9 cellular contexts compared by ENCODE assay signal in genomic region chr21:37087188-37087587, GRCh38. TPM values are rescaled to one million over a fixed set of nuclear protein-coding genes. Genes with fewer than 3 reads are reported as not detected.
DNase-seq lines count a peak whose midpoint lies in the region; ATAC-seq and TF ChIP-seq lines count a peak whose summit lies in the region.
"Had no signal": no experiment of that assay in that cellular context is flagged by ENCODE, and none has a peak within 500 bp of the region (broad histone marks: within the 10 kb centered on the region; RNA-seq: fewer than 3 reads in every experiment).

No MANE protein-coding gene starts in this region.

- POLR2A ChIA-PET in HEK293T (lab: Yijun Ruan, JAX): no interaction called here

- H3K4me3 ChIP-seq in WERI-Rb-1 (ENCODE audit: low read depth, low read length): no peak overlapping the region
- no peak overlapping the region for H3K4me3 ChIP-seq in aorta (ENCODE audit: low read length in 2 of 2)
- H3K4me3 ChIP-seq: PC-9 had no signal

- TF ChIP-seq CTCF in WERI-Rb-1 (IDR thresholded peaks at IDR 0.05; ENCODE audit: low read depth, low read length) (peak; percentile 73), mesothelial cell of epicardium (IDR thresholded peaks at IDR 0.05; ENCODE audit: unreplicated experiment) (no peak)

- 32 to 39% methylated on average over 5 of the region's 5 CpGs for WGBS in aorta, 2 donors

- peaks cover 19% of the 10 kb centered on the region for H3K36me3 Mint-ChIP-seq in mesothelial cell of epicardium

- H3K4me3 Mint-ChIP-seq in mesothelial cell of epicardium: no peak overlapping the region

- DNase-seq in AG08396 (ENCODE audit: low spot score): peak; percentile 15
- peak; percentile 34 for DNase-seq in HEK293T (ENCODE audit: extremely low spot score)
- peak; percentile 55 for DNase-seq in WERI-Rb-1
- DNase-seq in iris pigment epithelial cell (ENCODE audit: low read depth): peak; percentile 74
- DNase-seq in mesothelial cell of epicardium (ENCODE audit: low spot score in 2 of 2, unreplicated experiment in 2 of 2): no peak
- no peak for DNase-seq in aorta
- no peak for DNase-seq in activated effector memory CD4-positive, alpha-beta T cell treated with anti-CD3 and anti-CD28 coated beads, Interleukin-2, amount 50 U/mL, for 16 hours
- DNase-seq: PC-9 had no signal

- no peaks in the 10 kb centered on the region for H3K27me3 Mint-ChIP-seq in mesothelial cell of epicardium (ENCODE audit: low read depth)

- no peak overlapping the region for H3K27ac Mint-ChIP-seq in mesothelial cell of epicardium

- CTCF ChIA-PET in HEK293T (lab: Yijun Ruan, JAX): interaction anchor here (1.2 to 1.5 kb wide), 2 partner anchors 97 to 110 kb away, joined by 3 to 4 read pairs; no protein-coding TSS in a partner anchor

- H3K27me3 ChIP-seq in WERI-Rb-1 (ENCODE audit: insufficient read depth, low read depth, severe bottlenecking): no peaks in the 10 kb centered on the region
- no peaks in the 10 kb centered on the region for H3K27me3 ChIP-seq in aorta (ENCODE audit: control insufficient read depth in 1 of 2, insufficient read depth in 2 of 2, low read length in 1 of 2)

- H3K27ac ChIP-seq in WERI-Rb-1: no peak overlapping the region
- no peak overlapping the region for H3K27ac ChIP-seq in aorta (ENCODE audit: low read depth in 1 of 2, low read length in 2 of 2)
- H3K27ac ChIP-seq: PC-9 had no signal

- H3K4me1 Mint-ChIP-seq in mesothelial cell of epicardium: peaks cover 8% of the 10 kb centered on the region

- ATAC-seq in GM21723 (IDR thresholded peaks at IDR 0.05; ENCODE audit: unreplicated experiment) (no peak), aorta (ENCODE audit: low FRiP score) (no peak)

- intact Hi-C loops in aorta (cut with DNase I): no loop called here

- H3K36me3 ChIP-seq in WERI-Rb-1 (peaks cover 56% of the 10 kb centered on the region), aorta (ENCODE audit: control insufficient read depth in 1 of 2, insufficient read depth in 2 of 2, low read length in 1 of 2) (no peaks in the 10 kb centered on the region)

- H3K9me3 Mint-ChIP-seq in mesothelial cell of epicardium: no peaks in the 10 kb centered on the region

- peaks cover 0 to 8% of the 10 kb centered on the region in 2 donors for H3K4me1 ChIP-seq in aorta (ENCODE audit: control insufficient read depth in 1 of 2, insufficient read depth in 2 of 2, low read length in 2 of 2)

- H3K9me3 ChIP-seq in WERI-Rb-1 (ENCODE audit: severe bottlenecking): no peaks in the 10 kb centered on the region
- H3K9me3 ChIP-seq in aorta (ENCODE audit: control insufficient read depth, low read length): no peaks in the 10 kb centered on the region

TF ChIP-seq in HEK293T, 16 proteins besides CTCF, POLR2A, EP300 and RAD21:
- TF ChIP-seq PKNOX1 (IDR thresholded peaks at IDR 0.05) (peak; percentile 68), SUZ12 (IDR thresholded peaks at IDR 0.05) (no peak), TARDBP (IDR thresholded peaks at IDR 0.05) (no peak), SP1 (IDR thresholded peaks at IDR 0.05) (no peak), HDGF (IDR thresholded peaks at IDR 0.05; ENCODE audit: borderline replicate concordance) (no peak), ARNT (IDR thresholded peaks at IDR 0.05) (no peak), LEF1 (IDR thresholded peaks at IDR 0.05; ENCODE audit: borderline replicate concordance) (no peak), ELF4 (IDR thresholded peaks at IDR 0.05) (no peak)

RNA-seq across cellular contexts. Expression of gene TTC3, which starts 14.1 kb away (rescaled TPM):
- 280 to 286 TPM (median 285 TPM) in 3 replicates for total RNA-seq in mesothelial cell of epicardium
- total RNA-seq in aorta: 100 to 1,000 TPM; 105 to 118 TPM
- polyA plus RNA-seq in aorta: 10 to 100 TPM; 30.1 to 40.3 TPM

RNA-seq across cellular contexts. Expression of gene PIGP, which starts 14.3 kb away (rescaled TPM):
- total RNA-seq in mesothelial cell of epicardium (11.0 to 13.9 TPM (median 13.7 TPM) in 3 replicates), aorta (10 to 100 TPM; 15.8 to 18.1 TPM)
- polyA plus RNA-seq in aorta: 10 to 100 TPM; 22.9 to 47.2 TPM

Comparison
In these comparisons a context has a peak if more than half of its experiments do, and no peak if none do; other contexts are left out.
1. DNase-seq: peak in AG08396 (single experiment), HEK293T (single experiment), WERI-Rb-1 (single experiment) and iris pigment epithelial cell (single experiment); none in mesothelial cell of epicardium (0 of 2), aorta (0 of 2) and activated effector memory CD4-positive, alpha-beta T cell treated with anti-CD3 and anti-CD28 coated beads, Interleukin-2, amount 50 U/mL, for 16 hours (single experiment).